Comparison of ENCODE assay signal across 17 cellular contexts in genomic region chr17:27413295-27413694, GRCh38.
"Had no signal": no experiment of that assay in that cellular context is flagged by ENCODE, and none has a peak within 500 bp of the region (broad histone marks: within the 10 kb centered on the region; RNA-seq: fewer than 3 reads in every experiment).

No MANE protein-coding gene starts in this region.

- DNase-seq: activated B cell treated with CpG ODN at 0.5 μM for 24 hours; activated CD4-positive, alpha-beta T cell treated with anti-CD3 and anti-CD28 coated beads for 48 hours; activated CD8-positive, alpha-beta memory T cell treated with anti-CD3 and anti-CD28 coated beads, Interleukin-2, amount 50 U/mL, for 48 hours; activated gamma-delta T cell; activated T-cell treated with anti-CD3 and anti-CD28 coated beads, Interleukin-2, amount 50 U/mL, for 72 hours; dorsolateral prefrontal cortex; erythroblast; gastrocnemius medialis; heart right ventricle; posterior cingulate gyrus; tibial artery; uterus had no signal

- H2AFZ ChIP-seq: neural progenitor cell had no signal

- H3K36me3 ChIP-seq: cardiac muscle cell, gastrocnemius medialis, heart right ventricle, neural progenitor cell, tibial artery, uterus had no signal

- H3K4me1 ChIP-seq: neural progenitor cell, uterus had no signal

- H3K4me3 ChIP-seq: cardiac muscle cell, gastrocnemius medialis, heart right ventricle, lung, neural progenitor cell, tibial artery, uterus had no signal

- ATAC-seq: activated naive CD4-positive, alpha-beta T cell treated with anti-CD3 and anti-CD28 coated beads, Interleukin-2, amount 50 U/mL, for 72 hours; activated T-cell treated with anti-CD3 and anti-CD28 coated beads, Interleukin-2, amount 50 U/mL, for 72 hours; gastrocnemius medialis; heart right ventricle; stimulated activated effector memory CD8-positive, alpha-beta T cell treated with anti-CD3 and anti-CD28 coated beads, Interleukin-12 subunit alpha, Interleukin-12 subunit beta, amount 100 ng/mL, for 72 hours had no signal

- H3K9ac ChIP-seq: neural progenitor cell had no signal

- H3K4me2 ChIP-seq: neural progenitor cell had no signal

- H3K27ac ChIP-seq: cardiac muscle cell, dorsolateral prefrontal cortex, gastrocnemius medialis, neural progenitor cell, tibial artery, uterus had no signal

- H3K27me3 ChIP-seq: cardiac muscle cell, dorsolateral prefrontal cortex, gastrocnemius medialis, heart right ventricle, neural progenitor cell, tibial artery, uterus had no signal

- H3K9me3 ChIP-seq: gastrocnemius medialis, heart right ventricle, tibial artery, uterus had no signal
